8 cellular contexts compared by ENCODE assay signal in the genomic region with DNA sequence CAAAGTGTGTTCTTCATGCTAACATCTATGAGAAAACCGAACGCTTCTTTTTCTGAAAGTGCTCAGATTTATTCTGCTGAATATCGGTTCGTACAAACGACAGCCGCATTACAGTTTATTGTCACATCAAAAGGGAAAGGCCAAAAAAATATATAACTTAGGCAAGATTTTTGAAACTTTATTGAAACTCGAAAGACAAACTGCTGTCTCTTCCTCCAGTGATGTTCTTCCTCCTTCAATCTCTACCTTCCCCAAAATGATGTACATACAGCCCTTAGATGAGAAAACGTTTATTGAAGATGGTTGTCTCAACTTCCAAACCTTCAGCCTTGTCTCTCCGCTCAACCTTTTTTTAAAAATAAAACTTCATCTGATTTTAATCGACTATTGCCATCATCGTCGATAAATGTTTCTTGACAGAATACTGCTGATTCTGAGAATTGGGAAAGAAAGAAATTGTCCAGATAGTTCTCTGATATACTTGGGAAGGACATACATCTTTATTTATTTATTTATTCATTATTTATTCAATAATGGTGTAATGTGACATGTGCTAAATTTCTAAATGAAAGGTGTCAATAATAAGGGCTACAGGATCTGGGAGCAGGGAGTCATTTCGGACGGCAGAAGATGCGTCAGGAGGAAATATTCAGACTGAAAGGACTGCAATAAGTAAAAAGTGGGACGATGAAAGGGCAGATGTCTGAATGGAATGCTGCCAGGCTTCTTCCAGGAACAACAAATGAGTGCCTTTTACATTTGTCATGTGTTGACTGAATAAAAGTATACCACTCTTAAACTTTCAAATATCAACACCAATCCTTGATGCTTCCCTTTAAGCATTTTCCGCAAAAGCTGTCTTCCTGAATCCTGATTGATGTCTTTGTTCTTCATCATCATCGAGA. TPM values are rescaled to one million over a fixed set of nuclear protein-coding genes. Genes with fewer than 3 reads are reported as not detected.
DNase-seq lines count a peak whose midpoint lies in the region; ATAC-seq and TF ChIP-seq lines count a peak whose summit lies in the region.

No MANE protein-coding gene starts in this region.

- CTCF ChIA-PET in CD4-positive, alpha-beta T cell (lab: Charles Lee): no interaction called here

- no peaks in the 10 kb centered on the region for H3K9me3 ChIP-seq in CD4-positive, alpha-beta T cell (ENCODE audit: control insufficient read depth, low read length)
- H3K9me3 ChIP-seq in effector memory CD4-positive, alpha-beta T cell (ENCODE audit: control insufficient read depth, low read length): no peaks in the 10 kb centered on the region
- no peaks in the 10 kb centered on the region for H3K9me3 ChIP-seq in neural progenitor cell (ENCODE audit: low read depth)

- peaks cover 52% of the 10 kb centered on the region for H3K4me1 Mint-ChIP-seq in CD4-positive, alpha-beta T cell (ENCODE audit: low read depth)
- peaks cover 44% of the 10 kb centered on the region for H3K4me1 Mint-ChIP-seq in neural progenitor cell

- POLR2A ChIA-PET in CD4-positive, alpha-beta T cell (lab: Charles Lee): interaction anchor here (0.6 to 2.2 kb wide), 8 partner anchors 206 to 1064 kb away, joined by 3 to 16 read pairs (median 4); a partner anchor contains a TSS

- H3K4me1 ChIP-seq in effector memory CD4-positive, alpha-beta T cell (ENCODE audit: control insufficient read depth, insufficient read depth, low read length, poor library complexity, severe bottlenecking): peaks cover 14% of the 10 kb centered on the region
- H3K4me1 ChIP-seq in neural progenitor cell: peaks cover 26% of the 10 kb centered on the region

- H3K4me2 ChIP-seq in neural progenitor cell: peak overlapping the region; percentile 74

- no peak for TF ChIP-seq POLR2A in NB4 (IDR thresholded peaks at IDR 0.05; ENCODE audit: extremely low read depth, insufficient read length)

- peaks cover 19% of the 10 kb centered on the region for H3K79me2 ChIP-seq in neural progenitor cell (ENCODE audit: low read depth)

- no peaks in the 10 kb centered on the region for H3K36me3 ChIP-seq in effector memory CD4-positive, alpha-beta T cell (ENCODE audit: control insufficient read depth, insufficient read depth, low read length)
- H3K36me3 ChIP-seq in neural progenitor cell: no peaks in the 10 kb centered on the region

- peak overlapping the region; percentile 91 for H3K4me3 Mint-ChIP-seq in CD4-positive, alpha-beta T cell
- H3K4me3 Mint-ChIP-seq in neural progenitor cell: peak overlapping the region; percentile 91

- H3K4me3 ChIP-seq in NB4 (ENCODE audit: low read depth, low read length) (peak overlapping the region; percentile 85), neural progenitor cell (peak overlapping the region; percentile 64)
- peak overlapping the region; percentile 77 for H3K4me3 ChIP-seq in effector memory CD4-positive, alpha-beta T cell (ENCODE audit: insufficient read depth, low read depth, low read length, poor library complexity, severe bottlenecking)

- peaks cover 22% of the 10 kb centered on the region for H3K36me3 Mint-ChIP-seq in CD4-positive, alpha-beta T cell (ENCODE audit: low read depth)
- H3K36me3 Mint-ChIP-seq in neural progenitor cell: peaks cover under 1% of the 10 kb centered on the region

- H3K27me3 Mint-ChIP-seq in CD4-positive, alpha-beta T cell: no peaks in the 10 kb centered on the region
- peaks cover 2% of the 10 kb centered on the region for H3K27me3 Mint-ChIP-seq in neural progenitor cell (ENCODE audit: insufficient read depth, low read depth)

- no peak for TF ChIP-seq CTCF in CD4-positive, alpha-beta T cell (IDR thresholded peaks at IDR 0.05)
- TF ChIP-seq CTCF in NB4 (IDR thresholded peaks at IDR 0.05; ENCODE audit: low read depth, low read length) (no peak), neural progenitor cell (IDR thresholded peaks at IDR 0.05) (no peak)

- ATAC-seq in CD4-positive, alpha-beta T cell (ENCODE audit: poor library complexity): no peak

- peak overlapping the region; percentile 89 for H2AFZ ChIP-seq in neural progenitor cell (replicated peaks)

- H3F3A ChIP-seq in neural progenitor cell (ENCODE audit: low read depth): peaks cover 18% of the 10 kb centered on the region

- DNase-seq in CD4-positive, alpha-beta T cell: no peak
- DNase-seq in NB4 (ENCODE audit: low read depth) (no peak), neural progenitor cell (ENCODE audit: low spot score) (no peak), HCEC 1CT (no peak), NCI-H510A treated with DMSO at 0.1 percent for 48 hours (lab: John Stamatoyannopoulos, UW) (no peak), A172 (ENCODE audit: low spot score) (no peak), T-helper 9 cell (no peak)
- no peak for DNase-seq in effector memory CD4-positive, alpha-beta T cell

- H3K27ac Mint-ChIP-seq in CD4-positive, alpha-beta T cell: peak overlapping the region; percentile 84
- no peak overlapping the region for H3K27ac Mint-ChIP-seq in neural progenitor cell

- H3K27me3 ChIP-seq in CD4-positive, alpha-beta T cell (ENCODE audit: control insufficient read depth, insufficient read depth, low read length): no peaks in the 10 kb centered on the region
- H3K27me3 ChIP-seq in effector memory CD4-positive, alpha-beta T cell (replicated peaks; ENCODE audit: control insufficient read depth, insufficient read depth, low read length, poor library complexity, severe bottlenecking): no peaks in the 10 kb centered on the region
- H3K27me3 ChIP-seq in neural progenitor cell: no peaks in the 10 kb centered on the region

- H4K20me1 ChIP-seq in neural progenitor cell (ENCODE audit: low read depth): no peaks in the 10 kb centered on the region

- H3K9me3 Mint-ChIP-seq in CD4-positive, alpha-beta T cell: no peaks in the 10 kb centered on the region
- no peaks in the 10 kb centered on the region for H3K9me3 Mint-ChIP-seq in neural progenitor cell

- H3K9ac ChIP-seq in neural progenitor cell: peak overlapping the region; percentile 24

- H3K27ac ChIP-seq in CD4-positive, alpha-beta T cell (ENCODE audit: low read depth, low read length): peak overlapping the region; percentile 30
- peak overlapping the region; percentile 55 for H3K27ac ChIP-seq in effector memory CD4-positive, alpha-beta T cell (ENCODE audit: insufficient read depth, low read length, poor library complexity, severe bottlenecking)
- H3K27ac ChIP-seq in neural progenitor cell: no peak overlapping the region

- intact Hi-C loops in CD4-positive, alpha-beta T cell (cut with DNase I, micrococcal nuclease): loop anchor here (5.0 kb wide), 3 partner anchors 156 to 1249 kb away; a partner anchor contains a TSS

RNA-seq across cellular contexts. Expression of a gene that starts 0.8 kb away (rescaled TPM):
- total RNA-seq in CD4-positive, alpha-beta T cell: 10 to 100 TPM; 11.0 to 11.6 TPM
- 33.7 and 47.2 TPM in 2 replicates for total RNA-seq in neural progenitor cell (ENCODE audit: low replicate concordance)
- 15.2 and 23.0 TPM in 2 replicates for total RNA-seq in A172 (2014; rRNA removed; shearing (Covaris generic))
